In the genomic region with DNA sequence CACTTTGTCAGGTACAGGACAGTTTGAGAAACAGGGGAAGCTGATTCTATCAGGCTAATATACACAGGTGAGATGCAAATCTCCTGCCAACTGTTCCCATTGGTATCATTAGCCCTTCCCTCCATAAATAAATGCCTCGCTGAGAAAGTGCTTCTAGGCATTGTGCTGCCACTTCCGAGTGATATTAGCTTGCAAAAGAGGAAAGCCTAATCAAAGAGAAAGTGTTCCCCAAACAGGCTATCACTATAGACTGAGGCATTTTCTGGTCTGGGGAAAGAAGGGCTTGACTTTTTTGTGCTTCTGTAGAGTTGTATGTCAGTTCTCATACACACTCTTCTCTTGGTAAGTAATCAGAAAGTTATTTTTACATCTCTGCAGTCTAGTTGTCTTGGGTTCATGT, we compare ENCODE assay signal across 30 cellular contexts.
"Had no signal": no experiment of that assay in that cellular context is flagged by ENCODE, and none has a peak within 500 bp of the region (broad histone marks: within the 10 kb centered on the region; RNA-seq: fewer than 3 reads in every experiment).

No MANE protein-coding gene starts in this region.

- H3K4me1 ChIP-seq: foreskin keratinocyte, pancreas, prostate gland, uterus had no signal

- H3K9me3 Mint-ChIP-seq: dendritic cell treated with granulocyte-macrophage colony-stimulating factor and Interleukin-4, amounts not matched to agents 40 ng/mL and 50 ng/mL, for 4 days; endodermal cell; nephron progenitor cell; type B pancreatic cell had no signal

- H3K4me3 ChIP-seq: left ventricle myocardium inferior, lung, pancreas, prostate gland, smooth muscle cell, uterus had no signal

- H3K4me1 Mint-ChIP-seq: activated CD4-positive, alpha-beta memory T cell treated with anti-CD3 and anti-CD28 coated beads, Interleukin-2, amount 10 ng/mL, durations not matched to agents 7 days and 5 days; activated CD4-positive, alpha-beta T cell treated with anti-CD3 and anti-CD28 coated beads, Interleukin-2, amount 10 ng/mL, durations not matched to agents 7 days and 5 days; activated naive CD4-positive, alpha-beta T cell treated with anti-CD3 and anti-CD28 coated beads, Interleukin-2, amount 50 U/mL, for 24 hours; central memory CD8-positive, alpha-beta T cell; nephron progenitor cell; stimulated activated memory B cell treated with anti-CD40 and anti-IgM and Interleukin-4, amounts not matched to agents 10 μg/mL and 1 μg/mL and 100 μg/mL, for 72 hours; stimulated activated naive CD8-positive, alpha-beta T cell treated with anti-CD3 and anti-CD28 coated beads, Interleukin-15, amount 100 ng/mL, for 72 hours had no signal

- H3K27me3 ChIP-seq: foreskin keratinocyte, uterus had no signal

- ATAC-seq: activated T-cell treated with anti-CD3 and anti-CD28 coated beads, Interleukin-2, amount 50 U/mL, for 4 hours; esophagus mucosa; foreskin keratinocyte; pancreas; stimulated activated memory B cell treated with anti-CD40 and anti-IgM and Interleukin-4, amounts not matched to agents 10 μg/mL and 1 μg/mL and 100 μg/mL, for 72 hours; stimulated activated naive CD8-positive, alpha-beta T cell treated with anti-CD3 and anti-CD28 coated beads, Interleukin-15, amount 100 ng/mL, for 72 hours had no signal

- H3K27me3 Mint-ChIP-seq: activated CD4-positive, alpha-beta memory T cell treated with anti-CD3 and anti-CD28 coated beads, Interleukin-2, amount 10 ng/mL, durations not matched to agents 7 days and 5 days; activated CD4-positive, alpha-beta T cell treated with anti-CD3 and anti-CD28 coated beads, Interleukin-2, amount 10 ng/mL, durations not matched to agents 7 days and 5 days; activated naive CD4-positive, alpha-beta T cell treated with anti-CD3 and anti-CD28 coated beads, Interleukin-2, amount 50 U/mL, for 24 hours; central memory CD8-positive, alpha-beta T cell; dendritic cell treated with granulocyte-macrophage colony-stimulating factor and Interleukin-4, amounts not matched to agents 40 ng/mL and 50 ng/mL, for 4 days; stimulated activated memory B cell treated with anti-CD40 and anti-IgM and Interleukin-4, amounts not matched to agents 10 μg/mL and 1 μg/mL and 100 μg/mL, for 72 hours; stimulated activated naive CD8-positive, alpha-beta T cell treated with anti-CD3 and anti-CD28 coated beads, Interleukin-15, amount 100 ng/mL, for 72 hours had no signal

- DNase-seq: activated CD4-positive, alpha-beta memory T cell treated with anti-CD3 and anti-CD28 coated beads, Interleukin-2, amount 10 ng/mL, durations not matched to agents 7 days and 5 days; activated CD4-positive, alpha-beta T cell treated with anti-CD3 and anti-CD28 coated beads for 1 hour; activated CD4-positive, alpha-beta T cell treated with anti-CD3 and anti-CD28 coated beads, Interleukin-2, amount 10 ng/mL, durations not matched to agents 7 days and 5 days; activated T-cell treated with anti-CD3 and anti-CD28 coated beads, Interleukin-2, amount 50 U/mL, for 4 hours; endodermal cell; islet precursor cell; left ventricle myocardium inferior; nephron progenitor cell; nucleus accumbens; pancreas; retina; stimulated activated CD4-positive, alpha-beta T cell treated with anti-CD3 and anti-CD28 coated beads, Interleukin-1b, Interleukin-23, amount 100 ng/mL, for 48 hours; stimulated activated CD4-positive, alpha-beta T cell treated with anti-CD3 and anti-CD28 coated beads, Interleukin-4, amount 100 ng/mL, for 4 hours; stimulated activated CD8-positive, alpha-beta memory T cell treated with anti-CD3 and anti-CD28 coated beads, Interleukin-4, amount 100 ng/mL, for 48 hours; stimulated activated naive CD8-positive, alpha-beta T cell treated with anti-CD3 and anti-CD28 coated beads, Interleukin-15, amount 100 ng/mL, for 72 hours; substantia nigra; T-helper 9 cell; uterus had no signal

- H3K36me3 ChIP-seq: left ventricle myocardium inferior, pancreas, prostate gland, uterus had no signal

- H3K4me2 ChIP-seq: smooth muscle cell had no signal

- H3K27ac Mint-ChIP-seq: activated CD4-positive, alpha-beta memory T cell treated with anti-CD3 and anti-CD28 coated beads, Interleukin-2, amount 10 ng/mL, durations not matched to agents 7 days and 5 days; activated CD4-positive, alpha-beta T cell treated with anti-CD3 and anti-CD28 coated beads, Interleukin-2, amount 10 ng/mL, durations not matched to agents 7 days and 5 days; activated naive CD4-positive, alpha-beta T cell treated with anti-CD3 and anti-CD28 coated beads, Interleukin-2, amount 50 U/mL, for 24 hours; activated T-helper 2 cell treated with anti-CD3 and anti-CD28 coated beads, Interferon-gamma antibody, Interleukin-2, Interleukin-4, amounts not matched to agents 10 μg/mL and 5 μg/mL and 100 μg/mL, durations not matched to agents 14 hours and 24 hours and 36 hours; dendritic cell treated with granulocyte-macrophage colony-stimulating factor and Interleukin-4, amounts not matched to agents 40 ng/mL and 50 ng/mL, for 4 days; endodermal cell; nephron progenitor cell; stimulated activated memory B cell treated with anti-CD40 and anti-IgM and Interleukin-4, amounts not matched to agents 10 μg/mL and 1 μg/mL and 100 μg/mL, for 72 hours; stimulated activated naive CD8-positive, alpha-beta T cell treated with anti-CD3 and anti-CD28 coated beads, Interleukin-15, amount 100 ng/mL, for 72 hours; T-helper 1 cell treated with Interleukin-12 subunit alpha and Interleukin-12 subunit beta and Interleukin-4 antibody, amounts not matched to agents 30 μg/mL and 1 μg/mL, for 36 hours; type B pancreatic cell had no signal

- H3K36me3 Mint-ChIP-seq: activated naive CD4-positive, alpha-beta T cell treated with anti-CD3 and anti-CD28 coated beads, Interleukin-2, amount 50 U/mL, for 24 hours; stimulated activated memory B cell treated with anti-CD40 and anti-IgM and Interleukin-4, amounts not matched to agents 10 μg/mL and 1 μg/mL and 100 μg/mL, for 72 hours; type B pancreatic cell had no signal

- H3K4me3 Mint-ChIP-seq: activated CD4-positive, alpha-beta memory T cell treated with anti-CD3 and anti-CD28 coated beads, Interleukin-2, amount 10 ng/mL, durations not matched to agents 7 days and 5 days; activated CD4-positive, alpha-beta T cell treated with anti-CD3 and anti-CD28 coated beads, Interleukin-2, amount 10 ng/mL, durations not matched to agents 7 days and 5 days; activated naive CD4-positive, alpha-beta T cell treated with anti-CD3 and anti-CD28 coated beads, Interleukin-2, amount 50 U/mL, for 24 hours; activated T-cell treated with anti-CD3 and anti-CD28 coated beads, Interleukin-2, amount 50 U/mL, for 4 hours; central memory CD8-positive, alpha-beta T cell; dendritic cell treated with granulocyte-macrophage colony-stimulating factor and Interleukin-4, amounts not matched to agents 40 ng/mL and 50 ng/mL, for 4 days; endodermal cell; nephron progenitor cell; stimulated activated memory B cell treated with anti-CD40 and anti-IgM and Interleukin-4, amounts not matched to agents 10 μg/mL and 1 μg/mL and 100 μg/mL, for 72 hours; stimulated activated naive CD8-positive, alpha-beta T cell treated with anti-CD3 and anti-CD28 coated beads, Interleukin-15, amount 100 ng/mL, for 72 hours; T-helper 1 cell treated with Interleukin-12 subunit alpha and Interleukin-12 subunit beta and Interleukin-4 antibody, amounts not matched to agents 30 μg/mL and 1 μg/mL, for 36 hours; type B pancreatic cell had no signal

- H3K27ac ChIP-seq: foreskin keratinocyte, left ventricle myocardium inferior, pancreas, prostate gland, uterus had no signal

- H3K9me3 ChIP-seq: left ventricle myocardium inferior, pancreas, prostate gland, uterus had no signal
